ENCODE assay signal across 2 cellular contexts in the genomic region with DNA sequence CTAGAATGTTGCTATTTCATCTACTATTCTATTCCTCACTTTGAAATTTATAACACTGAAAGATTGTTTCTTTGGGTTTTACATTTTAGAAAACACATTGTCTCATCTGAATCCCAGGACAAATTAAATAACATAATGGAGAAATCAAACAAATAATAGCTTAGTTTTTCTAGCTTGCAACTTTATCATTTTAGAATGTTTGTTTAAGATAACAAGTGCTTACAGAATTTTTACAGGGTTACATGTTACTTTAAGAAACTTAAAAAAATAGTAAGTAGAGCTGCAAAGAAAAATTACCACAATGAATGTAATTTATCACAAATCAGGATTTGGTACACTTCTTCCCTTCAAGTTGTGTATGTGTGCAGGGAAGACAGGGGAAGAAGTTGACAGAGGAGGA.
TF ChIP-seq lines count a peak whose summit lies in the region.

No MANE protein-coding gene starts in this region.

TF ChIP-seq in A549, 52 proteins besides CTCF, POLR2A, EP300 and RAD21:
- TF ChIP-seq FOXS1 (CRISPR knock-in tag; IDR thresholded peaks at IDR 0.05) (no peak), SREBF2 (IDR thresholded peaks at IDR 0.05) (no peak), EHF (CRISPR knock-in tag; IDR thresholded peaks at IDR 0.05) (no peak), HOXB5 (CRISPR knock-in tag; IDR thresholded peaks at IDR 0.05) (no peak), FOSB (CRISPR knock-in tag; IDR thresholded peaks at IDR 0.05) (no peak), ZC3H11A (IDR thresholded peaks at IDR 0.05) (no peak), TP53 (CRISPR knock-in tag; IDR thresholded peaks at IDR 0.05) (no peak), MAZ (IDR thresholded peaks at IDR 0.05; ENCODE audit: borderline replicate concordance, low read depth, low read length) (no peak), RFX5 (IDR thresholded peaks at IDR 0.05) (no peak), GATA3 (IDR thresholded peaks at IDR 0.05; ENCODE audit: borderline replicate concordance) (no peak), CBX8 (IDR thresholded peaks at IDR 0.05) (no peak), HEYL (CRISPR knock-in tag; IDR thresholded peaks at IDR 0.05) (no peak), TFCP2L1 (CRISPR knock-in tag; IDR thresholded peaks at IDR 0.05) (no peak), CHD4 (IDR thresholded peaks at IDR 0.05; ENCODE audit: borderline replicate concordance) (no peak), NR3C1 (IDR thresholded peaks at IDR 0.05) (no peak), EHMT2 (IDR thresholded peaks at IDR 0.05; ENCODE audit: low read depth) (no peak), JUNB (IDR thresholded peaks at IDR 0.05) (no peak), ZFP36 (IDR thresholded peaks at IDR 0.05; ENCODE audit: borderline replicate concordance, partially characterized antibody) (no peak), ZSCAN20 (CRISPR knock-in tag; IDR thresholded peaks at IDR 0.05) (no peak)
- TF ChIP-seq, protein P1, sequence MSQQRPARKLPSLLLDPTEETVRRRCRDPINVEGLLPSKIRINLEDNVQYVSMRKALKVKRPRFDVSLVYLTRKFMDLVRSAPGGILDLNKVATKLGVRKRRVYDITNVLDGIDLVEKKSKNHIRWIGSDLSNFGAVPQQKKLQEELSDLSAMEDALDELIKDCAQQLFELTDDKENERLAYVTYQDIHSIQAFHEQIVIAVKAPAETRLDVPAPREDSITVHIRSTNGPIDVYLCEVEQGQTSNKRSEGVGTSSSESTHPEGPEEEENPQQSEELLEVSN (IDR thresholded peaks at IDR 0.05; ENCODE audit: borderline replicate concordance, low read depth), result no peak

TF ChIP-seq in endothelial cell of umbilical vein, 7 proteins besides CTCF, POLR2A, EP300 and RAD21:
- no peak for TF ChIP-seq FOS (IDR thresholded peaks at IDR 0.05; ENCODE audit: borderline replicate concordance, insufficient read depth, low read length)
- TF ChIP-seq GATA2 (IDR thresholded peaks at IDR 0.05; ENCODE audit: insufficient read depth, insufficient read length, low read depth, low read length), result no peak
- no peak for TF ChIP-seq MAX (IDR thresholded peaks at IDR 0.05; ENCODE audit: insufficient read depth, insufficient read length)
- TF ChIP-seq EZH2 (IDR thresholded peaks at IDR 0.05; ENCODE audit: borderline replicate concordance, low read depth, low read length, severe bottlenecking), result no peak
- no peak for TF ChIP-seq JUN (IDR thresholded peaks at IDR 0.05; ENCODE audit: borderline replicate concordance, insufficient read depth, insufficient read length, low read depth)
- no peak for TF ChIP-seq MYC (IDR thresholded peaks at IDR 0.05; ENCODE audit: low read depth, low read length)
- TF ChIP-seq POLR2AphosphoS5 (IDR thresholded peaks at IDR 0.05; ENCODE audit: insufficient read depth, low read depth, low read length), result no peak
